Comparison of ENCODE assay signal across 1 cellular context in genomic region chr16:85601730-85602401, GRCh38.
TF ChIP-seq lines count a peak whose summit lies in the region.

No MANE protein-coding gene starts in this region.

TF ChIP-seq in K562, 482 proteins besides CTCF, POLR2A, EP300 and RAD21 (continued from another document and continues in another):
- TF ChIP-seq, protein P1, sequence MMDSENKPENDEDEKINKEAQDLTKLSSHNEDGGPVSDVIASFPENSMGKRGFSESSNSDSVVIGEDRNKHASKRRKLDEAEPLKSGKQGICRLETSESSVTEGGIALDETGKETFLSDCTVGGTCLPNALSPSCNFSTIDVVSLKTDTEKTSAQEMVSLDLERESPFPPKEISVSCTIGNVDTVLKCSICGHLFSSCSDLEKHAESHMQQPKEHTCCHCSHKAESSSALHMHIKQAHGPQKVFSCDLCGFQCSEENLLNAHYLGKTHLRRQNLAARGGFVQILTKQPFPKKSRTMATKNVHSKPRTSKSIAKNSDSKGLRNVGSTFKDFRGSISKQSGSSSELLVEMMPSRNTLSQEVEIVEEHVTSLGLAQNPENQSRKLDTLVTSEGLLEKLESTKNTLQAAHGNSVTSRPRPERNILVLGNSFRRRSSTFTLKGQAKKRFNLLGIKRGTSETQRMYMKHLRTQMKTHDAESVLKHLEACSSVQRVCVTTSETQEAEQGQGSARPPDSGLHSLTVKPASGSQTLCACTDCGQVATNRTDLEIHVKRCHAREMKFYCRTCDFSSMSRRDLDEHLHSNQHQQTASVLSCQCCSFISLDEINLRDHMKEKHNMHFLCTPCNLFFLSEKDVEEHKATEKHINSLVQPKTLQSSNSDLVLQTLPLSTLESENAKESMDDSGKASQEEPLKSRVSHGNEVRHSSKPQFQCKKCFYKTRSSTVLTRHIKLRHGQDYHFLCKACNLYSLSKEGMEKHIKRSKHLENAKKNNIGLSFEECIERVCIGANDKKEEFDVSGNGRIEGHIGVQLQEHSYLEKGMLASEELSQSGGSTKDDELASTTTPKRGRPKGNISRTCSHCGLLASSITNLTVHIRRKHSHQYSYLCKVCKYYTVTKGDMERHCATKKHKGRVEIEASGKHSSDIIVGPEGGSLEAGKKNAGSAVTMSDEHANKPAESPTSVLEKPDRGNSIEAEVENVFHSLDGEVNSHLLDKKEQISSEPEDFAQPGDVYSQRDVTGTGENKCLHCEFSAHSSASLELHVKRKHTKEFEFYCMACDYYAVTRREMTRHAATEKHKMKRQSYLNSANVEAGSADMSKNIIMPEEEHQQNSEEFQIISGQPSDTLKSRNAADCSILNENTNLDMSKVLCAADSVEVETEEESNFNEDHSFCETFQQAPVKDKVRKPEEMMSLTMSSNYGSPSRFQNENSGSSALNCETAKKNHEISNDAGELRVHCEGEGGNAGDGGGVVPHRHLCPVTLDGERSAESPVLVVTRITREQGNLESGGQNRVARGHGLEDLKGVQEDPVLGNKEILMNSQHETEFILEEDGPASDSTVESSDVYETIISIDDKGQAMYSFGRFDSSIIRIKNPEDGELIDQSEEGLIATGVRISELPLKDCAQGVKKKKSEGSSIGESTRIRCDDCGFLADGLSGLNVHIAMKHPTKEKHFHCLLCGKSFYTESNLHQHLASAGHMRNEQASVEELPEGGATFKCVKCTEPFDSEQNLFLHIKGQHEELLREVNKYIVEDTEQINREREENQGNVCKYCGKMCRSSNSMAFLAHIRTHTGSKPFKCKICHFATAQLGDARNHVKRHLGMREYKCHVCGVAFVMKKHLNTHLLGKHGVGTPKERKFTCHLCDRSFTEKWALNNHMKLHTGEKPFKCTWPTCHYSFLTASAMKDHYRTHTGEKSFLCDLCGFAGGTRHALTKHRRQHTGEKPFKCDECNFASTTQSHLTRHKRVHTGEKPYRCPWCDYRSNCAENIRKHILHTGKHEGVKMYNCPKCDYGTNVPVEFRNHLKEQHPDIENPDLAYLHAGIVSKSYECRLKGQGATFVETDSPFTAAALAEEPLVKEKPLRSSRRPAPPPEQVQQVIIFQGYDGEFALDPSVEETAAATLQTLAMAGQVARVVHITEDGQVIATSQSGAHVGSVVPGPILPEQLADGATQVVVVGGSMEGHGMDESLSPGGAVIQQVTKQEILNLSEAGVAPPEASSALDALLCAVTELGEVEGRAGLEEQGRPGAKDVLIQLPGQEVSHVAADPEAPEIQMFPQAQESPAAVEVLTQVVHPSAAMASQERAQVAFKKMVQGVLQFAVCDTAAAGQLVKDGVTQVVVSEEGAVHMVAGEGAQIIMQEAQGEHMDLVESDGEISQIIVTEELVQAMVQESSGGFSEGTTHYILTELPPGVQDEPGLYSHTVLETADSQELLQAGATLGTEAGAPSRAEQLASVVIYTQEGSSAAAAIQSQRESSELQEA (IDR thresholded peaks at IDR 0.05; ENCODE audit: low read depth): no peak
- no peak for TF ChIP-seq LARP7 (IDR thresholded peaks at IDR 0.05)
- TF ChIP-seq ZNF780A (CRISPR knock-in tag; IDR thresholded peaks at IDR 0.05): no peak
- no peak for TF ChIP-seq ZBTB12 (CRISPR knock-in tag; IDR thresholded peaks at IDR 0.05)
- no peak for TF ChIP-seq ZSCAN32 (CRISPR knock-in tag; IDR thresholded peaks at IDR 0.05)
- TF ChIP-seq HMG20A (CRISPR knock-in tag; conservative IDR thresholded peaks at IDR 0.05): no peak
- no peak for TF ChIP-seq ZNF274 (IDR thresholded peaks at IDR 0.05; ENCODE audit: borderline replicate concordance, low read depth, low read length)
- no peak for TF ChIP-seq DLX4 (CRISPR knock-in tag; IDR thresholded peaks at IDR 0.05)
- no peak for TF ChIP-seq RFX1 (IDR thresholded peaks at IDR 0.05)
- no peak for TF ChIP-seq GATA2 (CRISPR knock-in tag; IDR thresholded peaks at IDR 0.05)
- no peak for TF ChIP-seq BRD4 (IDR thresholded peaks at IDR 0.05)
- no peak for TF ChIP-seq FOS (IDR thresholded peaks at IDR 0.05; ENCODE audit: extremely low read depth, insufficient read length)
- no peak for TF ChIP-seq PCBP1 (IDR thresholded peaks at IDR 0.05; ENCODE audit: low read depth, low read length, poor library complexity, severe bottlenecking)
- TF ChIP-seq ZNF444 (CRISPR knock-in tag; IDR thresholded peaks at IDR 0.05): no peak
- TF ChIP-seq ATF4 (CRISPR knock-in tag; IDR thresholded peaks at IDR 0.05): no peak
- no peak for TF ChIP-seq KLF1 (tag; IDR thresholded peaks at IDR 0.05)
- TF ChIP-seq, protein P2, sequence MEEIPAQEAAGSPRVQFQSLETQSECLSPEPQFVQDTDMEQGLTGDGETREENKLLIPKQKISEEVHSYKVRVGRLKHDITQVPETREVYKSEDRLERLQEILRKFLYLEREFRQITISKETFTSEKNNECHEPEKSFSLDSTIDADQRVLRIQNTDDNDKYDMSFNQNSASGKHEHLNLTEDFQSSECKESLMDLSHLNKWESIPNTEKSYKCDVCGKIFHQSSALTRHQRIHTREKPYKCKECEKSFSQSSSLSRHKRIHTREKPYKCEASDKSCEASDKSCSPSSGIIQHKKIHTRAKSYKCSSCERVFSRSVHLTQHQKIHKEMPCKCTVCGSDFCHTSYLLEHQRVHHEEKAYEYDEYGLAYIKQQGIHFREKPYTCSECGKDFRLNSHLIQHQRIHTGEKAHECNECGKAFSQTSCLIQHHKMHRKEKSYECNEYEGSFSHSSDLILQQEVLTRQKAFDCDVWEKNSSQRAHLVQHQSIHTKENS (CRISPR knock-in tag; IDR thresholded peaks at IDR 0.05): no peak
- no peak for TF ChIP-seq ESRRA (IDR thresholded peaks at IDR 0.05; ENCODE audit: borderline replicate concordance, low read depth)
- no peak for TF ChIP-seq PPARD (CRISPR knock-in tag; IDR thresholded peaks at IDR 0.05)
- TF ChIP-seq ZFX (CRISPR knock-in tag; IDR thresholded peaks at IDR 0.05): peak; percentile 50
- TF ChIP-seq NCOA2 (IDR thresholded peaks at IDR 0.05; ENCODE audit: partially characterized antibody in 2 of 2): no peak
- TF ChIP-seq, protein P3, sequence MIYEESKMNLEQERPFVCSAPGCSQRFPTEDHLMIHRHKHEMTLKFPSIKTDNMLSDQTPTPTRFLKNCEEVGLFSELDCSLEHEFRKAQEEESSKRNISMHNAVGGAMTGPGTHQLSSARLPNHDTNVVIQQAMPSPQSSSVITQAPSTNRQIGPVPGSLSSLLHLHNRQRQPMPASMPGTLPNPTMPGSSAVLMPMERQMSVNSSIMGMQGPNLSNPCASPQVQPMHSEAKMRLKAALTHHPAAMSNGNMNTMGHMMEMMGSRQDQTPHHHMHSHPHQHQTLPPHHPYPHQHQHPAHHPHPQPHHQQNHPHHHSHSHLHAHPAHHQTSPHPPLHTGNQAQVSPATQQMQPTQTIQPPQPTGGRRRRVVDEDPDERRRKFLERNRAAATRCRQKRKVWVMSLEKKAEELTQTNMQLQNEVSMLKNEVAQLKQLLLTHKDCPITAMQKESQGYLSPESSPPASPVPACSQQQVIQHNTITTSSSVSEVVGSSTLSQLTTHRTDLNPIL (CRISPR knock-in tag; IDR thresholded peaks at IDR 0.05): no peak
- peak; percentile 14; the same call in 1 of the 2 replicates for TF ChIP-seq ZBTB26 (CRISPR knock-in tag; IDR thresholded peaks at IDR 0.05)
- TF ChIP-seq ZC3H8 (IDR thresholded peaks at IDR 0.05): no peak
- no peak for TF ChIP-seq MAFG (tag; conservative IDR thresholded peaks at IDR 0.05)
- no peak for TF ChIP-seq TAL1 (IDR thresholded peaks at IDR 0.05)
- TF ChIP-seq, protein P4, sequence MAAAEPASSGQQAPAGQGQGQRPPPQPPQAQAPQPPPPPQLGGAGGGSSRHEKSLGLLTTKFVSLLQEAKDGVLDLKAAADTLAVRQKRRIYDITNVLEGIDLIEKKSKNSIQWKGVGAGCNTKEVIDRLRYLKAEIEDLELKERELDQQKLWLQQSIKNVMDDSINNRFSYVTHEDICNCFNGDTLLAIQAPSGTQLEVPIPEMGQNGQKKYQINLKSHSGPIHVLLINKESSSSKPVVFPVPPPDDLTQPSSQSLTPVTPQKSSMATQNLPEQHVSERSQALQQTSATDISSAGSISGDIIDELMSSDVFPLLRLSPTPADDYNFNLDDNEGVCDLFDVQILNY (CRISPR knock-in tag; IDR thresholded peaks at IDR 0.05): no peak
- TF ChIP-seq ZNF561 (CRISPR knock-in tag; conservative IDR thresholded peaks at IDR 0.05): no peak
- TF ChIP-seq NR4A1 (CRISPR knock-in tag; IDR thresholded peaks at IDR 0.05): no peak
- TF ChIP-seq NR4A1 (tag; IDR thresholded peaks at IDR 0.05): no peak
- TF ChIP-seq, protein P5, sequence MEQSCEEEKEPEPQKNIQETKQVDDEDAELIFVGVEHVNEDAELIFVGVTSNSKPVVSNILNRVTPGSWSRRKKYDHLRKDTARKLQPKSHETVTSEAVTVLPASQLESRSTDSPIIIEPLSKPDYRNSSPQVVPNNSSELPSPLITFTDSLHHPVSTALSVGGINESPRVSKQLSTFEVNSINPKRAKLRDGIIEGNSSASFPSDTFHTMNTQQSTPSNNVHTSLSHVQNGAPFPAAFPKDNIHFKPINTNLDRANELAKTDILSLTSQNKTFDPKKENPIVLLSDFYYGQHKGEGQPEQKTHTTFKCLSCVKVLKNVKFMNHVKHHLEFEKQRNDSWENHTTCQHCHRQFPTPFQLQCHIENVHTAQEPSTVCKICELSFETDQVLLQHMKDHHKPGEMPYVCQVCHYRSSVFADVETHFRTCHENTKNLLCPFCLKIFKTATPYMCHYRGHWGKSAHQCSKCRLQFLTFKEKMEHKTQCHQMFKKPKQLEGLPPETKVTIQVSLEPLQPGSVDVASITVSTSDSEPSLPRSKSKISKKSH (CRISPR knock-in tag; IDR thresholded peaks at IDR 0.05): no peak
- TF ChIP-seq ATF2 (CRISPR knock-in tag; IDR thresholded peaks at IDR 0.05): no peak
- TF ChIP-seq ARID1B (IDR thresholded peaks at IDR 0.05): peak; percentile 48
- peak; percentile 16; the same call in 1 of the 2 replicates for TF ChIP-seq SOX6 (IDR thresholded peaks at IDR 0.05)
- peak in 1 of 2 experiments; percentile 63; a peak in 2 of 4 replicates for TF ChIP-seq HDAC1 (IDR thresholded peaks at IDR 0.05)
- no peak for TF ChIP-seq ETS2 (tag; IDR thresholded peaks at IDR 0.05; ENCODE audit: borderline replicate concordance, poor library complexity, severe bottlenecking)
- TF ChIP-seq ZNF121 (CRISPR knock-in tag; conservative IDR thresholded peaks at IDR 0.05): no peak
- TF ChIP-seq KDM5B (IDR thresholded peaks at IDR 0.05; ENCODE audit: insufficient replicate concordance, low read depth, low read length): no peak
- TF ChIP-seq NFE2L1 (tag; IDR thresholded peaks at IDR 0.05; ENCODE audit: borderline replicate concordance, low read depth): no peak
- no peak for TF ChIP-seq YY1 (IDR thresholded peaks at IDR 0.05; ENCODE audit: borderline replicate concordance in 1 of 3, control insufficient read depth in 1 of 3, extremely low read depth in 1 of 3, insufficient read depth in 3 of 3, insufficient read length in 1 of 3, insufficient replicate concordance in 2 of 3, low read depth in 1 of 3, low read length in 2 of 3)
- no peak for TF ChIP-seq SAP30 (IDR thresholded peaks at IDR 0.05; ENCODE audit: borderline replicate concordance, insufficient read depth, low read depth, low read length, poor library complexity, severe bottlenecking)
- no peak for TF ChIP-seq HNRNPH1 (optimal IDR thresholded peaks at IDR 0.05; ENCODE audit: low read depth, low read length)
- no peak for TF ChIP-seq HMBOX1 (IDR thresholded peaks at IDR 0.05)
- no peak; the same call in 1 of the 2 replicates for TF ChIP-seq POLR2G (IDR thresholded peaks at IDR 0.05; ENCODE audit: low read depth, low read length)
- no peak for TF ChIP-seq ZNF23 (CRISPR knock-in tag; IDR thresholded peaks at IDR 0.05)
- no peak for TF ChIP-seq TCF3 (CRISPR knock-in tag; IDR thresholded peaks at IDR 0.05)
- TF ChIP-seq RBBP5 (IDR thresholded peaks at IDR 0.05; ENCODE audit: borderline replicate concordance, insufficient read depth, low read length, poor library complexity, severe bottlenecking): no peak
